8 cellular contexts compared by ENCODE assay signal in genomic region chr6:145814035-145814500, GRCh38. TPM values are rescaled to one million over a fixed set of nuclear protein-coding genes. Genes with fewer than 3 reads are reported as not detected.
DNase-seq lines count a peak whose midpoint lies in the region; ATAC-seq and TF ChIP-seq lines count a peak whose summit lies in the region.

No MANE protein-coding gene starts in this region.

- no peak overlapping the region for H2AFZ ChIP-seq in OCI-LY1 (ENCODE audit: low read length)

- peak overlapping the region; percentile 81 for H3K9ac ChIP-seq in OCI-LY1 (ENCODE audit: low read length)

- no peak overlapping the region for H3K27ac ChIP-seq in CD4-positive, alpha-beta T cell (ENCODE audit: low read depth, low read length)
- H3K27ac ChIP-seq in OCI-LY1 (ENCODE audit: low read depth, low read length, poor library complexity, severe bottlenecking) (peak overlapping the region; percentile 67), adrenal gland (peak overlapping the region; percentile 79 to 98 (median 95)), right cardiac atrium (ENCODE audit: low read length) (peak overlapping the region; percentile 96), psoas muscle (peak overlapping the region; percentile 98)

- intact Hi-C loops in CD4-positive, alpha-beta T cell (cut with DNase I, micrococcal nuclease) = loop anchor here (2.0 to 10.0 kb wide), 6 partner anchors 77 to 1719 kb away; partner anchors contain the start of genes EPM2A (in 1 of the 2), SF3B5 (in 1 of the 2), SHPRH (in 1 of the 2) and STXBP5 (in 1 of the 2)
- intact Hi-C loops in adrenal gland (cut with DNase I) = loop anchor here in 1 of 2 donors (10.0 kb wide), 1 partner anchor 79 kb away; the partner anchor contains the start of gene EPM2A
- intact Hi-C loops in right cardiac atrium (cut with DNase I) = loop anchor here in 2 of 4 donors (5.0 to 10.0 kb wide), 2 partner anchors 71 to 77 kb away; partner anchors contain the start of gene EPM2A (in 2 of the 2)
- intact Hi-C loops in psoas muscle (cut with DNase I) = loop anchor here in 1 of 2 donors (2.0 kb wide), 2 partner anchors 79 to 151 kb away; partner anchors contain the start of genes EPM2A and SHPRH

- CTCF ChIA-PET in CD4-positive, alpha-beta T cell (lab: Charles Lee) = interaction anchor here (0.6 to 1.2 kb wide), 2 partner anchors 78 to 82 kb away, joined by 3 read pairs; no protein-coding TSS in a partner anchor

- H3F3A ChIP-seq in OCI-LY1 (ENCODE audit: insufficient read depth, low read length) = no peaks in the 10 kb centered on the region

- H3K4me3 Mint-ChIP-seq in CD4-positive, alpha-beta T cell = peak overlapping the region; percentile 91

- peak overlapping the region; percentile 58 for H3K27ac Mint-ChIP-seq in CD4-positive, alpha-beta T cell

- H3K27me3 Mint-ChIP-seq in CD4-positive, alpha-beta T cell = no peaks in the 10 kb centered on the region

- H3K79me2 ChIP-seq in OCI-LY1 (ENCODE audit: insufficient read depth, low read length) = peaks cover 48% of the 10 kb centered on the region

- peaks cover 74% of the 10 kb centered on the region for H3K4me1 Mint-ChIP-seq in CD4-positive, alpha-beta T cell (ENCODE audit: low read depth)

- no peaks in the 10 kb centered on the region for H3K9me2 ChIP-seq in OCI-LY1 (ENCODE audit: low read depth, low read length)

- H3K4me1 ChIP-seq in OCI-LY1 (ENCODE audit: insufficient read depth, low read length, severe bottlenecking) (peaks cover 55% of the 10 kb centered on the region), adrenal gland (replicated peaks in 1 of 2) (peaks cover 19 to 52% of the 10 kb centered on the region in 2 donors), right cardiac atrium (ENCODE audit: control insufficient read depth, insufficient read depth, low read length) (peaks cover 2% of the 10 kb centered on the region), psoas muscle (peaks cover 53% of the 10 kb centered on the region)

- TF ChIP-seq CTCF in CD4-positive, alpha-beta T cell (IDR thresholded peaks at IDR 0.05) = no peak
- TF ChIP-seq CTCF in OCI-LY1 (IDR thresholded peaks at IDR 0.05; ENCODE audit: low read length) (no peak), adrenal gland (IDR thresholded peaks at IDR 0.05) (no peak), psoas muscle (IDR thresholded peaks at IDR 0.05) (no peak)

- TF ChIP-seq POLR2A in adrenal gland (IDR thresholded peaks at IDR 0.05) = no peak

- H3K36me3 ChIP-seq in OCI-LY1 (ENCODE audit: insufficient read depth, low read length) (no peaks in the 10 kb centered on the region), adrenal gland (replicated peaks in 1 of 2) (no peaks in the 10 kb centered on the region), psoas muscle (ENCODE audit: insufficient read depth in 1 of 2, low read depth in 1 of 2) (no peaks in the 10 kb centered on the region)

- H3K27me3 ChIP-seq in CD4-positive, alpha-beta T cell (ENCODE audit: control insufficient read depth, insufficient read depth, low read length) = no peaks in the 10 kb centered on the region
- H3K27me3 ChIP-seq in OCI-LY1 (ENCODE audit: insufficient read depth, low read length) (no peaks in the 10 kb centered on the region), adrenal gland (no peaks in the 10 kb centered on the region), right cardiac atrium (ENCODE audit: control insufficient read depth, insufficient read depth) (no peaks in the 10 kb centered on the region), psoas muscle (ENCODE audit: insufficient read depth in 3 of 3, low read length in 2 of 3) (no peaks in the 10 kb centered on the region)

- ATAC-seq in CD4-positive, alpha-beta T cell (ENCODE audit: poor library complexity) = peak; percentile 4
- ATAC-seq in GM19025 (IDR thresholded peaks at IDR 0.05; ENCODE audit: low read depth, unreplicated experiment) = peak; percentile 2
- peak; percentile 19 for ATAC-seq in HG03139 (IDR thresholded peaks at IDR 0.05; ENCODE audit: unreplicated experiment)
- ATAC-seq in right cardiac atrium = no peak
- peak in 2 of 4 donors; percentile 24 to 31 for ATAC-seq in psoas muscle

- POLR2A ChIA-PET in CD4-positive, alpha-beta T cell (lab: Charles Lee) = interaction anchor here (0.9 to 3.4 kb wide), 6 partner anchors 9 to 1971 kb away, joined by 3 to 60 read pairs (median 13); partner anchors contain the start of genes EPM2A, LTV1 and SHPRH

- peak overlapping the region; percentile 91 for H3K4me3 ChIP-seq in OCI-LY1 (ENCODE audit: low read depth, low read length, poor library complexity, severe bottlenecking)
- H3K4me3 ChIP-seq in adrenal gland = peak overlapping the region; percentile 27 to 90 (median 56)
- peak overlapping the region; percentile 73 for H3K4me3 ChIP-seq in right cardiac atrium (ENCODE audit: low read length)
- peak overlapping the region; percentile 84 for H3K4me3 ChIP-seq in psoas muscle

- H3K4me2 ChIP-seq in OCI-LY1 (ENCODE audit: low read length) = peak overlapping the region; percentile 71

- H3K9me3 ChIP-seq in CD4-positive, alpha-beta T cell (ENCODE audit: control insufficient read depth, low read length) = no peaks in the 10 kb centered on the region
- H3K9me3 ChIP-seq in OCI-LY1 (ENCODE audit: low read length) (no peaks in the 10 kb centered on the region), adrenal gland (replicated peaks in 1 of 3) (no peaks in the 10 kb centered on the region), right cardiac atrium (ENCODE audit: control insufficient read depth, low read length) (no peaks in the 10 kb centered on the region), psoas muscle (no peaks in the 10 kb centered on the region)

- DNase-seq in CD4-positive, alpha-beta T cell = peak in 1 of 10 experiments; percentile 36
- DNase-seq in adrenal gland = peak; percentile 28 to 58 (median 43)
- DNase-seq in right cardiac atrium = peak; percentile 45 to 80 (median 78)
- DNase-seq in psoas muscle = peak; percentile 38 to 77
- no peak for DNase-seq in NCI-H2107 treated with DMSO at 0.1 percent for 48 hours (lab: John Stamatoyannopoulos, UW; ENCODE audit: unreplicated experiment)

- no peaks in the 10 kb centered on the region for H4K20me1 ChIP-seq in OCI-LY1 (ENCODE audit: insufficient read depth, low read length)

- 0 to 3% (median 0%) methylated on average over 5 to 33 of the region's 33 CpGs for WGBS in adrenal gland, 4 donors
- under 1% methylated on average over 33 of the region's 33 CpGs for WGBS in right cardiac atrium
- WGBS in psoas muscle, 3 donors = 0 to 1% (median 0%) methylated on average over 28 to 33 of the region's 33 CpGs

- H3K9me3 Mint-ChIP-seq in CD4-positive, alpha-beta T cell = no peaks in the 10 kb centered on the region

- H3K36me3 Mint-ChIP-seq in CD4-positive, alpha-beta T cell (ENCODE audit: low read depth) = peaks cover 8% of the 10 kb centered on the region

RNA-seq across cellular contexts. Expression of gene FBXO30, which starts 0.5 kb away (rescaled TPM):
- total RNA-seq in CD4-positive, alpha-beta T cell = 1 to 10 TPM; 1.3 to 1.4 TPM
- total RNA-seq in adrenal gland (10 to 100 TPM in 1 of 8 donors, 1 to 10 TPM in 7; 4.4 to 10.5 (median 8.3) TPM), right cardiac atrium (10 to 100 TPM; 12.7 to 14.0 (median 13.4) TPM), psoas muscle (10 to 100 TPM; 11.3 to 75.4 (median 20.5) TPM)
- polyA plus RNA-seq in adrenal gland (10 to 100 TPM in 1 of 3 donors, 1 to 10 TPM in 2; 3.8 to 10.4 (median 4.7) TPM), right cardiac atrium (6.7 TPM), psoas muscle (10 to 100 TPM; 11.2 to 18.6 (median 13.5) TPM)

Comparison
In these comparisons a context has a peak if more than half of its experiments do, and no peak if none do; other contexts are left out.
1. ATAC-seq: peak in CD4-positive, alpha-beta T cell (single experiment), GM19025 (single experiment) and HG03139 (single experiment); none in right cardiac atrium (0 of 2).
2. Peak in every context shown above with its lines, with median percentiles within 50 percentile points of each other: H3K4me3 ChIP-seq.